14 cellular contexts compared by ENCODE assay signal in the genomic region with DNA sequence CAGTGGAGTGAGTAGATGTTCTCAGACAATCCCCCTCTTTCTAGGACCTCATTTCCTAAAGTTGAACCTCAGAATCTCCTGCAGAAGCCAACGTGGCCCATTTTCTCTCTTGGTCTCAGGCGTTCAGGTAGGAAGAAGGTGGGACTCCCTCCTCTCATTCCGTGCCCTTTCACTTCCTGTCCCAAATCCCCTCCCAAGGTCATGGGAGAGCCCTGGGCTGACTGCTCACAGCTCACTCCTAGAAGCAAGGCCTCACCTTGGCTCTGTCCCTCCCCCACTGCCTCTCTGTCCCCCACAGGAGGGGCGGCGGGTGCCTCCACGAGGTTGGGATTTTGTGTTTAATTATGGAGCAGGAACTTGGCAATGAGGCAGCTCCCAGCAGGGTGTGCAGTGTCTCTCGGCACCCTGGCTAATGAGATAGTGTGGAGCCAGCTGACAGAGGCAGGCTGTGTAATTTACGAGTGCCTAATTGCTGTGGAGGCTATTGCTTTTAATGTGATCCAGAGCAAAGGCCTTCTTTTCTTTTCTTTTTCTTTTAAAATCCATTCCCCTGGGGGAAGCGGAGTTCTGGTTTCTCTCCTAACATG. TPM values are rescaled to one million over a fixed set of nuclear protein-coding genes. Genes with fewer than 3 reads are reported as not detected.
DNase-seq lines count a peak whose midpoint lies in the region; ATAC-seq, FAIRE-seq and TF ChIP-seq lines count a peak whose summit lies in the region.
"Had no signal": no experiment of that assay in that cellular context is flagged by ENCODE, and none has a peak within 500 bp of the region (broad histone marks: within the 10 kb centered on the region; RNA-seq: fewer than 3 reads in every experiment).

No MANE protein-coding gene starts in this region.

- CTCF ChIA-PET in HepG2 (lab: Yijun Ruan, JAX; ENCODE audit: low intra/inter-chr PET ratio, low total read pairs), result interaction anchor here (1.3 kb wide), 1 partner anchor 29 kb away, joined by 4 read pairs; no protein-coding TSS in a partner anchor

- H3K27ac ChIP-seq in HepG2 (ENCODE audit: extremely low read length, insufficient read depth, low read length), result no peak overlapping the region
- H3K27ac ChIP-seq in right lobe of liver, result no peak overlapping the region
- H3K27ac ChIP-seq: HL-60 had no signal

- H3K9me3 ChIP-seq in HepG2 (ENCODE audit: low read length) (no peaks in the 10 kb centered on the region), right lobe of liver (no peaks in the 10 kb centered on the region)

- no peaks in the 10 kb centered on the region for H4K20me1 ChIP-seq in HepG2 (ENCODE audit: insufficient read depth, low read length)

- no peak for DNase-seq in HepG2 (ENCODE audit: low spot score)
- DNase-seq in right lobe of liver, result no peak
- peak; percentile 81 for DNase-seq in NCI-H774 (lab: John Stamatoyannopoulos, UW)
- peak; percentile 55 for DNase-seq in left cardiac atrium
- DNase-seq in stimulated activated CD4-positive, alpha-beta T cell treated with anti-CD3 and anti-CD28 coated beads, Interleukin-1b, Interleukin-23, amount 100 ng/mL, for 48 hours, result no peak
- no peak for DNase-seq in activated CD8-positive, alpha-beta memory T cell treated with anti-CD3 and anti-CD28 coated beads, Interleukin-2, amount 50 U/mL, for 4 hours
- DNase-seq: activated CD4-positive, alpha-beta memory T cell treated with anti-CD3 and anti-CD28 coated beads, Interleukin-2, amount 10 ng/mL, durations not matched to agents 7 days and 5 days; GDM1; NCI-H1048 had no signal

- no peaks in the 10 kb centered on the region for H3K79me2 ChIP-seq in HepG2 (ENCODE audit: insufficient read depth, low read length)

- peak overlapping the region; percentile 31; the same call in 1 of the 2 replicates for H3K9ac ChIP-seq in HepG2 (ENCODE audit: insufficient read depth, low read depth, low read length)

- POLR2A ChIA-PET in HepG2 (lab: Yijun Ruan, JAX), result interaction anchor here (0.8 kb wide), 1 partner anchor 45 kb away, joined by 4 read pairs; no protein-coding TSS in a partner anchor

- no peak overlapping the region for H2AFZ ChIP-seq in HepG2 (ENCODE audit: low read length)

- TF ChIP-seq EP300 in HepG2 (IDR thresholded peaks at IDR 0.05; ENCODE audit: low read depth in 2 of 2, low read length in 2 of 2) (no peak), HepG2 (CRISPR knock-in tag; IDR thresholded peaks at IDR 0.05; ENCODE audit: borderline replicate concordance) (no peak)

- no TSS peak for BruUV-seq in HepG2 (replicated peaks; lab: Mats Ljungman, UMichigan)

- no peaks in the 10 kb centered on the region for H3K36me3 ChIP-seq in HepG2 (replicated peaks in 1 of 2; ENCODE audit: control insufficient read depth in 1 of 2, insufficient read depth in 2 of 2, low read length in 2 of 2)
- H3K36me3 ChIP-seq in right lobe of liver, result no peaks in the 10 kb centered on the region

- no peak; the same call in 2 of the 3 replicates for ATAC-seq in HepG2
- ATAC-seq in right lobe of liver, result no peak
- peak; percentile 53 to 86 for ATAC-seq in left cardiac atrium
- no peak for ATAC-seq in GM18868 (IDR thresholded peaks at IDR 0.05; ENCODE audit: unreplicated experiment)
- ATAC-seq in GM18907 (IDR thresholded peaks at IDR 0.05; ENCODE audit: unreplicated experiment), result no peak

- WGBS in HepG2 (ENCODE audit: low lambda C conversion rate), result 5% methylated on average over 9 of the region's 9 CpGs
- 62% methylated on average over 7 of the region's 9 CpGs for WGBS in right lobe of liver (ENCODE audit: insufficient coverage, low coverage, low lambda C conversion rate, missing lambda C conversion rate)

- TF ChIP-seq POLR2A in HepG2 (IDR thresholded peaks at IDR 0.05; ENCODE audit: insufficient read depth in 1 of 2, low read depth in 2 of 2, low read length in 2 of 2) (no peak), right lobe of liver (IDR thresholded peaks at IDR 0.05) (no peak)

- in situ Hi-C loops in HepG2 (cut with HindIII; ENCODE audit: extremely low pct_ligation_motif_present, low pct_unique_long_range_greater_than_20kb), result no loop called here

- intact Hi-C loops in HepG2 (cut with micrococcal nuclease; ENCODE audit: unreplicated experiment), result no loop called here
- intact Hi-C loops in right lobe of liver (cut with DNase I), result no loop called here
- intact Hi-C loops in left cardiac atrium (cut with DNase I), result no loop called here

- peak overlapping the region; percentile 73 for H3K4me2 ChIP-seq in HepG2 (ENCODE audit: low read depth, low read length)

- TF ChIP-seq CTCF in HepG2 (CRISPR knock-in tag; IDR thresholded peaks at IDR 0.05), result peak; percentile 4; the same call in 1 of the 2 replicates
- TF ChIP-seq CTCF in right lobe of liver (IDR thresholded peaks at IDR 0.05), result no peak

- no peak for TF ChIP-seq RAD21 in HepG2 (CRISPR knock-in tag; IDR thresholded peaks at IDR 0.05)

- peak; percentile 15 for FAIRE-seq in HepG2 (lab: Jason Lieb, UNC)
- FAIRE-seq: urothelium cell line had no signal

- H3K27me3 ChIP-seq in HepG2 (ENCODE audit: control insufficient read depth in 1 of 2, insufficient read depth in 2 of 2, low read length in 2 of 2), result peaks cover 0 to 8% of the 10 kb centered on the region in 2 experiments; a peak in 2 of 5 replicates
- H3K27me3 ChIP-seq in right lobe of liver, result no peaks in the 10 kb centered on the region

- peak overlapping the region in 1 of 3 experiments; percentile 48; a peak in 2 of 6 replicates for H3K4me3 ChIP-seq in HepG2 (replicated peaks in 1 of 3; ENCODE audit: insufficient read depth in 1 of 3, low read depth in 2 of 3, low read length in 3 of 3)
- H3K4me3 ChIP-seq in right lobe of liver, result no peak overlapping the region

- peaks cover 92% of the 10 kb centered on the region for H3K4me1 ChIP-seq in HepG2 (ENCODE audit: insufficient read depth, low read length)
- no peaks in the 10 kb centered on the region for H3K4me1 ChIP-seq in right lobe of liver

TF ChIP-seq in HepG2, 621 proteins besides CTCF, POLR2A, EP300 and RAD21 (continues in another document):
- TF ChIP-seq RXRB (CRISPR knock-in tag; IDR thresholded peaks at IDR 0.05; ENCODE audit: borderline replicate concordance), result peak; percentile 13; the same call in 1 of the 2 replicates
- peak; percentile 51 for TF ChIP-seq ESRRA (CRISPR knock-in tag; IDR thresholded peaks at IDR 0.05; ENCODE audit: low read depth)

RNA-seq across cellular contexts. Expression of a gene that starts 9.1 kb away (rescaled TPM):
- 3.2 and 6.4 TPM in 2 replicates for total RNA-seq in HepG2 (2016; rRNA removed; fragmentation: Illumina TruSeq; extraction: Trizol)
- total RNA-seq in HepG2 (2016; cell fraction: cytosol; rRNA removed; fragmentation: Illumina TruSeq; extraction: Trizol; ENCODE audit: low read depth), result 10.6 and 10.7 TPM in 2 replicates
- total RNA-seq in HepG2 (2016; cell fraction: insoluble cytoplasmic fraction; rRNA removed; fragmentation: Illumina TruSeq; extraction: Trizol), result 3.6 and 7.0 TPM in 2 replicates
- total RNA-seq in HepG2 (2016; cell fraction: membrane; rRNA removed; fragmentation: Illumina TruSeq; extraction: Trizol), result 8.3 and 10.4 TPM in 2 replicates
- total RNA-seq in HepG2 (2016; cell fraction: nucleus; rRNA removed; fragmentation: Illumina TruSeq; extraction: Trizol), result 8.2 and 10.1 TPM in 2 replicates
- polyA plus RNA-seq in HepG2 (2011; rRNA removed), result 38.8 and 45.3 TPM in 2 replicates
- polyA plus RNA-seq in HepG2 (2011; cell fraction: cytosol; rRNA removed), result 13.0 and 14.8 TPM in 2 replicates
- 224 and 255 TPM in 2 replicates for polyA plus RNA-seq in HepG2 (2011; cell fraction: nucleus; rRNA removed)
- 53.5 and 54.3 TPM in 2 replicates for polyA plus RNA-seq in HepG2 (2012)
- polyA plus RNA-seq in HepG2 (2016; cell fraction: cytosol; fragmentation: Illumina TruSeq; extraction: Trizol; ENCODE audit: low read depth), result 5.2 and 5.9 TPM in 2 replicates
- 6.0 and 9.4 TPM in 2 replicates for polyA plus RNA-seq in HepG2 (2016; cell fraction: insoluble cytoplasmic fraction; fragmentation: Illumina TruSeq; extraction: Trizol; ENCODE audit: low read depth)
- polyA plus RNA-seq in HepG2 (2016; cell fraction: membrane; fragmentation: Illumina TruSeq; extraction: Trizol; ENCODE audit: low read depth), result 11.2 and 12.4 TPM in 2 replicates
- 33.1 and 35.8 TPM in 2 replicates for polyA plus RNA-seq in HepG2 (2016; cell fraction: nucleus; fragmentation: Illumina TruSeq; extraction: Trizol; ENCODE audit: insufficient read depth, low read depth)
- polyA minus RNA-seq in HepG2 (2011; rRNA and poly(A)+ RNA removed; ENCODE audit: low replicate concordance), result 11.0 and 29.7 TPM in 2 replicates
- 14.7 and 23.4 TPM in 2 replicates for polyA minus RNA-seq in HepG2 (2011; cell fraction: cytosol; rRNA and poly(A)+ RNA removed)
- 47.0 and 52.3 TPM in 2 replicates for polyA minus RNA-seq in HepG2 (2011; cell fraction: nucleus; rRNA and poly(A)+ RNA removed)
- total RNA-seq in right lobe of liver, result 10 to 100 TPM in 3 of 6 experiments, 1 to 10 TPM in 3; 6.3 to 22.3 (median 9.7) TPM
- total RNA-seq in left cardiac atrium, result 100 to 1,000 TPM; 102 to 118 TPM

RNA-seq across cellular contexts. Expression of a gene that starts 39.5 kb away (rescaled TPM):
- total RNA-seq in HepG2 (2016; rRNA removed; fragmentation: Illumina TruSeq; extraction: Trizol) (0.42 and 1.2 TPM in 2 replicates), right lobe of liver (under 1 TPM in 1 of 6 experiments, not detected in 5; 0.06 TPM), left cardiac atrium (under 1 TPM in 1 of 2 donors, not detected in 1; 0.16 TPM)
- total RNA-seq in HepG2 (2016; cell fraction: cytosol; rRNA removed; fragmentation: Illumina TruSeq; extraction: Trizol; ENCODE audit: low read depth), result 0.18 TPM in 1 of 2 replicates, not detected in the other
- total RNA-seq in HepG2 (2016; cell fraction: insoluble cytoplasmic fraction; rRNA removed; fragmentation: Illumina TruSeq; extraction: Trizol), result 0.28 and 1.4 TPM in 2 replicates
- 0.10 and 0.28 TPM in 2 replicates for total RNA-seq in HepG2 (2016; cell fraction: membrane; rRNA removed; fragmentation: Illumina TruSeq; extraction: Trizol)
- total RNA-seq in HepG2 (2016; cell fraction: nucleus; rRNA removed; fragmentation: Illumina TruSeq; extraction: Trizol), result 2.8 and 3.4 TPM in 2 replicates
- polyA plus RNA-seq in HepG2 (2011; rRNA removed), result 2.7 and 2.8 TPM in 2 replicates
- polyA plus RNA-seq in HepG2 (2011; cell fraction: cytosol; rRNA removed), result 1.2 and 1.4 TPM in 2 replicates
- 6.9 and 7.0 TPM in 2 replicates for polyA plus RNA-seq in HepG2 (2011; cell fraction: nucleus; rRNA removed)
- polyA plus RNA-seq in HepG2 (2012), result 0.36 and 0.88 TPM in 2 replicates
- 0.07 and 0.09 TPM in 2 replicates for polyA plus RNA-seq in HepG2 (2016; cell fraction: cytosol; fragmentation: Illumina TruSeq; extraction: Trizol; ENCODE audit: low read depth)
- polyA plus RNA-seq in HepG2 (2016; cell fraction: insoluble cytoplasmic fraction; fragmentation: Illumina TruSeq; extraction: Trizol; ENCODE audit: low read depth), result 0.48 and 0.52 TPM in 2 replicates
- polyA plus RNA-seq in HepG2 (2016; cell fraction: membrane; fragmentation: Illumina TruSeq; extraction: Trizol; ENCODE audit: low read depth), result 0.12 and 0.19 TPM in 2 replicates
- 2.2 and 2.7 TPM in 2 replicates for polyA plus RNA-seq in HepG2 (2016; cell fraction: nucleus; fragmentation: Illumina TruSeq; extraction: Trizol; ENCODE audit: insufficient read depth, low read depth)
- polyA minus RNA-seq in HepG2 (2011; rRNA and poly(A)+ RNA removed; ENCODE audit: low replicate concordance), result 0.37 and 5.7 TPM in 2 replicates
- polyA minus RNA-seq in HepG2 (2011; cell fraction: cytosol; rRNA and poly(A)+ RNA removed), result 0.79 and 0.97 TPM in 2 replicates
- 9.9 and 10.4 TPM in 2 replicates for polyA minus RNA-seq in HepG2 (2011; cell fraction: nucleus; rRNA and poly(A)+ RNA removed)
- total RNA-seq: glomerular endothelial cell had no signal

Comparison
In these comparisons a context has a peak if more than half of its experiments do, and no peak if none do; other contexts are left out.
1. ATAC-seq: peak in left cardiac atrium (2 of 2); none in HepG2 (single experiment), right lobe of liver (0 of 4), GM18868 (single experiment) and GM18907 (single experiment).
2. DNase-seq: peak in NCI-H774 (single experiment) and left cardiac atrium (single experiment); none in HepG2 (single experiment), right lobe of liver (0 of 3), stimulated activated CD4-positive, alpha-beta T cell treated with anti-CD3 and anti-CD28 coated beads, Interleukin-1b, Interleukin-23, amount 100 ng/mL, for 48 hours (single experiment) and activated CD8-positive, alpha-beta memory T cell treated with anti-CD3 and anti-CD28 coated beads, Interleukin-2, amount 50 U/mL, for 4 hours (single experiment).
3. RNA of a gene that starts 9.1 kb away (total RNA-seq): 102 to 118 TPM in left cardiac atrium; 6.3 to 22.3 TPM in right lobe of liver and 3.2 to 10.7 TPM in HepG2; every median in the first group is over 4 times any median in the second.